ENCODE assay signal across 21 cellular contexts in genomic region chr10:126944191-126944590, GRCh38. TPM values are rescaled to one million over a fixed set of nuclear protein-coding genes. Genes with fewer than 3 reads are reported as not detected.
DNase-seq lines count a peak whose midpoint lies in the region; FAIRE-seq and TF ChIP-seq lines count a peak whose summit lies in the region.
"Had no signal": no experiment of that assay in that cellular context is flagged by ENCODE, and none has a peak within 500 bp of the region (broad histone marks: within the 10 kb centered on the region; RNA-seq: fewer than 3 reads in every experiment).

No MANE protein-coding gene starts in this region.

- no peak overlapping the region for H3K4me3 ChIP-seq in astrocyte (ENCODE audit: insufficient read depth, low read depth, low read length)
- H3K4me3 ChIP-seq in mesendoderm (ENCODE audit: low read length) = no peak overlapping the region
- H3K4me3 ChIP-seq: GM23248, HAP-1 had no signal

- intact Hi-C loops in posterior vena cava (cut with DNase I) = no loop called here

- peaks cover 2% of the 10 kb centered on the region for H3K4me1 Mint-ChIP-seq in astrocyte (ENCODE audit: low read depth, unreplicated experiment)
- H3K4me1 Mint-ChIP-seq in activated naive CD8-positive, alpha-beta T cell treated with anti-CD3 and anti-CD28 coated beads for 36 hours = no peaks in the 10 kb centered on the region
- H3K4me1 Mint-ChIP-seq: CD4-positive, CD25-positive, alpha-beta regulatory T cell; CD8-positive, alpha-beta memory T cell had no signal

- peaks cover 6% of the 10 kb centered on the region for H3K9me3 ChIP-seq in astrocyte (ENCODE audit: insufficient read depth, low read depth, low read length)
- H3K9me3 ChIP-seq: BE2C, HAP-1 had no signal

- no peak overlapping the region for H4K5ac ChIP-seq in mesendoderm (ENCODE audit: low read length)

- H3K27me3 ChIP-seq in astrocyte (ENCODE audit: insufficient read depth, low read length) = no peaks in the 10 kb centered on the region
- no peaks in the 10 kb centered on the region for H3K27me3 ChIP-seq in mesendoderm (ENCODE audit: insufficient read depth, low read length, poor library complexity)
- H3K27me3 ChIP-seq: BE2C had no signal

- H3K4me1 ChIP-seq in astrocyte (ENCODE audit: insufficient read depth, low read length) (no peaks in the 10 kb centered on the region), mesendoderm (ENCODE audit: control insufficient read depth, low read depth, low read length) (no peaks in the 10 kb centered on the region)
- H3K4me1 ChIP-seq: HAP-1 had no signal

- no peak overlapping the region for H2BK15ac ChIP-seq in mesendoderm (replicated peaks; ENCODE audit: low read depth)

- TF ChIP-seq CTCF in astrocyte (IDR thresholded peaks at IDR 0.05; ENCODE audit: insufficient read depth, low read depth, low read length) = no peak

- H3K4ac ChIP-seq in mesendoderm (ENCODE audit: low read depth, low read length) = no peak overlapping the region

- DNase-seq in astrocyte (ENCODE audit: low read depth) = no peak
- DNase-seq in mesendoderm = no peak
- peak; percentile 47 for DNase-seq in posterior vena cava (ENCODE audit: low spot score)
- no peak for DNase-seq in glomerular visceral epithelial cell (ENCODE audit: extremely low spot score)
- no peak for DNase-seq in activated CD4-positive, alpha-beta T cell treated with anti-CD3 and anti-CD28 coated beads, Interleukin-2, amount 50 U/mL, for 4 hours
- DNase-seq in activated naive CD8-positive, alpha-beta T cell treated with anti-CD3 and anti-CD28 coated beads for 36 hours = no peak
- DNase-seq: ACHN; BE2C; C1 segment of cervical spinal cord; CD4-positive, CD25-positive, alpha-beta regulatory T cell; CD8-positive, alpha-beta memory T cell; COR-L47; DMS 273 treated with DMSO at 0.1 percent for 48 hours; DMS53; DND-41; EL; GM23248 had no signal

- no peak overlapping the region for H3K56ac ChIP-seq in mesendoderm (ENCODE audit: low read length)

- no peak overlapping the region for H3K4me3 Mint-ChIP-seq in astrocyte (ENCODE audit: unreplicated experiment)
- H3K4me3 Mint-ChIP-seq in activated naive CD8-positive, alpha-beta T cell treated with anti-CD3 and anti-CD28 coated beads for 36 hours = no peak overlapping the region
- H3K4me3 Mint-ChIP-seq: CD4-positive, CD25-positive, alpha-beta regulatory T cell; CD8-positive, alpha-beta memory T cell had no signal

- no peak overlapping the region for H3K9ac ChIP-seq in astrocyte (ENCODE audit: low read length)
- H3K9ac ChIP-seq in mesendoderm (ENCODE audit: low read length) = no peak overlapping the region
- H3K9ac ChIP-seq: GM23248 had no signal

- H3K36me3 ChIP-seq in astrocyte (ENCODE audit: insufficient read depth, low read length) (peaks cover 3% of the 10 kb centered on the region), mesendoderm (ENCODE audit: control insufficient read depth, insufficient read depth, low read length) (no peaks in the 10 kb centered on the region)
- H3K36me3 ChIP-seq: BE2C, HAP-1 had no signal

- H3K79me1 ChIP-seq in mesendoderm (ENCODE audit: low read length) = peaks cover 38% of the 10 kb centered on the region

- peak overlapping the region; percentile 2 for H3K27ac Mint-ChIP-seq in astrocyte (ENCODE audit: unreplicated experiment)
- no peak overlapping the region for H3K27ac Mint-ChIP-seq in activated naive CD8-positive, alpha-beta T cell treated with anti-CD3 and anti-CD28 coated beads for 36 hours
- H3K27ac Mint-ChIP-seq: CD4-positive, CD25-positive, alpha-beta regulatory T cell; CD8-positive, alpha-beta memory T cell had no signal

- FAIRE-seq in astrocyte (lab: Jason Lieb, UNC) = no peak
- FAIRE-seq: A204.1, GM12891, GM19239 had no signal

- no peak overlapping the region for H2BK120ac ChIP-seq in mesendoderm (ENCODE audit: low read depth, low read length)

- no CpG with 5 or more reads among the region's 11 CpGs for WGBS in mesendoderm (ENCODE audit: extremely low coverage, insufficient coverage, low lambda C conversion rate)

- H2AFZ ChIP-seq in astrocyte (ENCODE audit: low read depth, low read length) = no peak overlapping the region
- H2AFZ ChIP-seq: GM23248 had no signal

- H3K18ac ChIP-seq in mesendoderm (ENCODE audit: low read length) = no peak overlapping the region

- H3K4me2 ChIP-seq in astrocyte (ENCODE audit: low read length) = no peak overlapping the region
- no peak overlapping the region for H3K4me2 ChIP-seq in mesendoderm (ENCODE audit: low read length)

- H3K27ac ChIP-seq in astrocyte (ENCODE audit: low read depth, low read length) = no peak overlapping the region
- H3K27ac ChIP-seq in mesendoderm (ENCODE audit: low read depth, low read length) = no peak overlapping the region
- H3K27ac ChIP-seq: GM23248 had no signal

- peaks cover 6% of the 10 kb centered on the region for H3K36me3 Mint-ChIP-seq in astrocyte (ENCODE audit: low read depth, unreplicated experiment)
- H3K36me3 Mint-ChIP-seq in activated naive CD8-positive, alpha-beta T cell treated with anti-CD3 and anti-CD28 coated beads for 36 hours = peaks cover 1% of the 10 kb centered on the region
- H3K36me3 Mint-ChIP-seq: CD4-positive, CD25-positive, alpha-beta regulatory T cell; CD8-positive, alpha-beta memory T cell had no signal

- peaks cover 83% of the 10 kb centered on the region for H4K20me1 ChIP-seq in astrocyte (ENCODE audit: insufficient read depth, low read length)

- peak overlapping the region; percentile 85 for H3K23ac ChIP-seq in mesendoderm (ENCODE audit: low read length)

- H4K8ac ChIP-seq in mesendoderm (ENCODE audit: low read depth, low read length) = no peak overlapping the region

- H3K27me3 Mint-ChIP-seq in astrocyte (ENCODE audit: low read depth, unreplicated experiment) = no peaks in the 10 kb centered on the region
- H3K27me3 Mint-ChIP-seq in activated naive CD8-positive, alpha-beta T cell treated with anti-CD3 and anti-CD28 coated beads for 36 hours = no peaks in the 10 kb centered on the region
- H3K27me3 Mint-ChIP-seq: CD4-positive, CD25-positive, alpha-beta regulatory T cell had no signal

- no peak overlapping the region for H2AK5ac ChIP-seq in mesendoderm (ENCODE audit: low read length)

- peaks cover 87% of the 10 kb centered on the region for H3K79me2 ChIP-seq in astrocyte (ENCODE audit: insufficient read depth, low read length)
- peaks cover 61% of the 10 kb centered on the region for H3K79me2 ChIP-seq in mesendoderm (ENCODE audit: control insufficient read depth, insufficient read depth, low read length)

- H3K9me3 Mint-ChIP-seq in astrocyte (ENCODE audit: unreplicated experiment) = peaks cover 6% of the 10 kb centered on the region
- no peaks in the 10 kb centered on the region for H3K9me3 Mint-ChIP-seq in activated naive CD8-positive, alpha-beta T cell treated with anti-CD3 and anti-CD28 coated beads for 36 hours

- no peak overlapping the region for H2BK5ac ChIP-seq in mesendoderm (ENCODE audit: low read length)

RNA-seq across cellular contexts. Expression of gene DOCK1, which starts 39.0 kb away (rescaled TPM):
- 42.5 and 45.0 TPM in 2 replicates for total RNA-seq in astrocyte
- 21.8 TPM for polyA plus RNA-seq in mesendoderm (2013, experiment 1 of 2)
- polyA plus RNA-seq in mesendoderm (2013, experiment 2 of 2) = 22.3 TPM
- 10 to 100 TPM; 46.7 to 50.8 TPM for total RNA-seq in posterior vena cava
- total RNA-seq in activated naive CD8-positive, alpha-beta T cell treated with anti-CD3 and anti-CD28 coated beads for 36 hours = under 1 TPM; 0.76 to 0.95 TPM
- polyA plus RNA-seq: CD4-positive, CD25-positive, alpha-beta regulatory T cell; CD8-positive, alpha-beta memory T cell had no signal

Comparison
In these comparisons a context has a peak if more than half of its experiments do, and no peak if none do; other contexts are left out.
1. RNA of gene DOCK1, which starts 39.0 kb away (total RNA-seq): 46.7 to 50.8 TPM in posterior vena cava and 42.5 to 45.0 TPM in astrocyte; 0.76 to 0.95 TPM in activated naive CD8-positive, alpha-beta T cell treated with anti-CD3 and anti-CD28 coated beads for 36 hours; every median in the first group is over 10 times any median in the second.